ENCODE assay signal across 15 cellular contexts in genomic region chr1:112318263-112318662, GRCh38.
"Had no signal": no experiment of that assay in that cellular context is flagged by ENCODE, and none has a peak within 500 bp of the region (broad histone marks: within the 10 kb centered on the region; RNA-seq: fewer than 3 reads in every experiment).

No MANE protein-coding gene starts in this region.

- DNase-seq: activated CD4-positive, alpha-beta T cell treated with anti-CD3 and anti-CD28 coated beads, Interleukin-2, amount 50 U/mL, for 4 hours; activated CD4-positive, CD25-positive, alpha-beta regulatory T cell treated with anti-CD3 and anti-CD28 coated beads, Interleukin-2, amount 50 U/mL, for 72 hours; activated naive CD4-positive, alpha-beta T cell treated with anti-CD3 and anti-CD28 coated beads for 36 hours; activated T-cell treated with anti-CD3 and anti-CD28 coated beads, Interleukin-2, amount 50 U/mL, for 1 hour; glutamatergic neuron; left ventricle myocardium superior; mesendoderm; pancreas; stimulated activated CD4-positive, alpha-beta T cell treated with anti-CD3 and anti-CD28 coated beads, Interleukin-4, amount 100 ng/mL, for 24 hours; stimulated activated naive CD4-positive, alpha-beta T cell treated with Interleukin-2 at 50 U/mL for 16 hours; T-helper 1 cell; T1000; testis had no signal

- H3K27ac ChIP-seq: neural progenitor cell, pancreas had no signal

- H3K9me3 ChIP-seq: pancreas, testis had no signal

- H3K27me3 ChIP-seq: pancreas, testis had no signal

- ATAC-seq: left ventricle myocardium superior, SK-N-SH treated with all-trans-retinoic acid at 6 μM for 48 hours had no signal

- H3K4me1 ChIP-seq: pancreas, testis had no signal

- H3K9ac ChIP-seq: neural progenitor cell had no signal

- H3K4me3 ChIP-seq: neural progenitor cell, pancreas, testis had no signal

- H3K36me3 ChIP-seq: neural progenitor cell, pancreas had no signal
